ENCODE assay signal across 8 cellular contexts in genomic region chrX:12894074-12894691, GRCh38. TPM values are rescaled to one million over a fixed set of nuclear protein-coding genes. Genes with fewer than 3 reads are reported as not detected.
DNase-seq lines count a peak whose midpoint lies in the region; ATAC-seq and TF ChIP-seq lines count a peak whose summit lies in the region.

No MANE protein-coding gene starts in this region.

- no peaks in the 10 kb centered on the region for H3F3A ChIP-seq in OCI-LY1 (ENCODE audit: insufficient read depth, low read length)

- no peak overlapping the region for H3K4me2 ChIP-seq in OCI-LY1 (ENCODE audit: low read length)

- H3K36me3 ChIP-seq in OCI-LY1 (ENCODE audit: insufficient read depth, low read length) = no peaks in the 10 kb centered on the region

- peak; percentile 72 for TF ChIP-seq CTCF in OCI-LY1 (IDR thresholded peaks at IDR 0.05; ENCODE audit: low read length)

- H3K27ac ChIP-seq in OCI-LY1 (ENCODE audit: low read depth, low read length, poor library complexity, severe bottlenecking) = no peak overlapping the region

- no peaks in the 10 kb centered on the region for H3K9me3 ChIP-seq in OCI-LY1 (ENCODE audit: low read length)

- no peaks in the 10 kb centered on the region for H3K9me2 ChIP-seq in OCI-LY1 (ENCODE audit: low read depth, low read length)

- DNase-seq in NOMO-1 (lab: John Stamatoyannopoulos, UW; ENCODE audit: unreplicated experiment in 2 of 2) = peak; percentile 30 to 68
- DNase-seq in NOMO-1 treated with dmso at 0.1 percent for 144 hours (lab: John Stamatoyannopoulos, UW; ENCODE audit: unreplicated experiment) = no peak
- DNase-seq in activated effector memory CD4-positive, alpha-beta T cell treated with anti-CD3 and anti-CD28 coated beads, Interleukin-2, amount 50 U/mL, for 16 hours = peak; percentile 73
- peak; percentile 31 for DNase-seq in left cardiac atrium
- peak; percentile 18 to 28 for DNase-seq in stimulated activated CD4-positive, alpha-beta T cell treated with anti-CD3 and anti-CD28 coated beads, Interleukin-1b, Interleukin-23, amount 100 ng/mL, for 4 hours (ENCODE audit: low read depth in 2 of 2)
- no peak for DNase-seq in NCI-H2196 treated with DMSO at 0.1 percent for 48 hours (lab: John Stamatoyannopoulos, UW; ENCODE audit: unreplicated experiment)

- H4K20me1 ChIP-seq in OCI-LY1 (ENCODE audit: insufficient read depth, low read length) = no peaks in the 10 kb centered on the region

- no peak overlapping the region for H3K9ac ChIP-seq in OCI-LY1 (ENCODE audit: low read length)

- no peak overlapping the region for H2AFZ ChIP-seq in OCI-LY1 (ENCODE audit: low read length)

- H3K4me1 ChIP-seq in OCI-LY1 (ENCODE audit: insufficient read depth, low read length, severe bottlenecking) = peaks cover 43% of the 10 kb centered on the region

- intact Hi-C loops in left cardiac atrium (cut with DNase I) = no loop called here

- H3K27me3 ChIP-seq in OCI-LY1 (ENCODE audit: insufficient read depth, low read length) = no peaks in the 10 kb centered on the region

- no peak for ATAC-seq in left cardiac atrium
- ATAC-seq in GM21737 (IDR thresholded peaks at IDR 0.05; ENCODE audit: unreplicated experiment) = no peak

- no peaks in the 10 kb centered on the region for H3K79me2 ChIP-seq in OCI-LY1 (ENCODE audit: insufficient read depth, low read length)

- H3K4me3 ChIP-seq in OCI-LY1 (ENCODE audit: low read depth, low read length, poor library complexity, severe bottlenecking) = no peak overlapping the region

RNA-seq across cellular contexts. Expression of gene TLR8, which starts 12.2 kb away (rescaled TPM):
- 1 to 10 TPM; 1.4 to 3.5 TPM for total RNA-seq in left cardiac atrium

RNA-seq across cellular contexts. Expression of gene TLR7, which starts 27.3 kb away (rescaled TPM):
- under 1 TPM; 0.73 to 0.91 TPM for total RNA-seq in left cardiac atrium

Comparison
In these comparisons a context has a peak if more than half of its experiments do, and no peak if none do; other contexts are left out.
1. DNase-seq: peak in NOMO-1 (2 of 2), activated effector memory CD4-positive, alpha-beta T cell treated with anti-CD3 and anti-CD28 coated beads, Interleukin-2, amount 50 U/mL, for 16 hours (single experiment), left cardiac atrium (single experiment) and stimulated activated CD4-positive, alpha-beta T cell treated with anti-CD3 and anti-CD28 coated beads, Interleukin-1b, Interleukin-23, amount 100 ng/mL, for 4 hours (2 of 2); none in NOMO-1 treated with dmso at 0.1 percent for 144 hours (single experiment) and NCI-H2196 treated with DMSO at 0.1 percent for 48 hours (single experiment).